1 cellular context compared by ENCODE assay signal in genomic region chr14:51978566-51979398, GRCh38.
TF ChIP-seq lines count a peak whose summit lies in the region.

No MANE protein-coding gene starts in this region.

TF ChIP-seq in GM23338, 12 proteins besides CTCF, POLR2A, EP300 and RAD21 (continued from another document):
- TF ChIP-seq, protein P1, sequence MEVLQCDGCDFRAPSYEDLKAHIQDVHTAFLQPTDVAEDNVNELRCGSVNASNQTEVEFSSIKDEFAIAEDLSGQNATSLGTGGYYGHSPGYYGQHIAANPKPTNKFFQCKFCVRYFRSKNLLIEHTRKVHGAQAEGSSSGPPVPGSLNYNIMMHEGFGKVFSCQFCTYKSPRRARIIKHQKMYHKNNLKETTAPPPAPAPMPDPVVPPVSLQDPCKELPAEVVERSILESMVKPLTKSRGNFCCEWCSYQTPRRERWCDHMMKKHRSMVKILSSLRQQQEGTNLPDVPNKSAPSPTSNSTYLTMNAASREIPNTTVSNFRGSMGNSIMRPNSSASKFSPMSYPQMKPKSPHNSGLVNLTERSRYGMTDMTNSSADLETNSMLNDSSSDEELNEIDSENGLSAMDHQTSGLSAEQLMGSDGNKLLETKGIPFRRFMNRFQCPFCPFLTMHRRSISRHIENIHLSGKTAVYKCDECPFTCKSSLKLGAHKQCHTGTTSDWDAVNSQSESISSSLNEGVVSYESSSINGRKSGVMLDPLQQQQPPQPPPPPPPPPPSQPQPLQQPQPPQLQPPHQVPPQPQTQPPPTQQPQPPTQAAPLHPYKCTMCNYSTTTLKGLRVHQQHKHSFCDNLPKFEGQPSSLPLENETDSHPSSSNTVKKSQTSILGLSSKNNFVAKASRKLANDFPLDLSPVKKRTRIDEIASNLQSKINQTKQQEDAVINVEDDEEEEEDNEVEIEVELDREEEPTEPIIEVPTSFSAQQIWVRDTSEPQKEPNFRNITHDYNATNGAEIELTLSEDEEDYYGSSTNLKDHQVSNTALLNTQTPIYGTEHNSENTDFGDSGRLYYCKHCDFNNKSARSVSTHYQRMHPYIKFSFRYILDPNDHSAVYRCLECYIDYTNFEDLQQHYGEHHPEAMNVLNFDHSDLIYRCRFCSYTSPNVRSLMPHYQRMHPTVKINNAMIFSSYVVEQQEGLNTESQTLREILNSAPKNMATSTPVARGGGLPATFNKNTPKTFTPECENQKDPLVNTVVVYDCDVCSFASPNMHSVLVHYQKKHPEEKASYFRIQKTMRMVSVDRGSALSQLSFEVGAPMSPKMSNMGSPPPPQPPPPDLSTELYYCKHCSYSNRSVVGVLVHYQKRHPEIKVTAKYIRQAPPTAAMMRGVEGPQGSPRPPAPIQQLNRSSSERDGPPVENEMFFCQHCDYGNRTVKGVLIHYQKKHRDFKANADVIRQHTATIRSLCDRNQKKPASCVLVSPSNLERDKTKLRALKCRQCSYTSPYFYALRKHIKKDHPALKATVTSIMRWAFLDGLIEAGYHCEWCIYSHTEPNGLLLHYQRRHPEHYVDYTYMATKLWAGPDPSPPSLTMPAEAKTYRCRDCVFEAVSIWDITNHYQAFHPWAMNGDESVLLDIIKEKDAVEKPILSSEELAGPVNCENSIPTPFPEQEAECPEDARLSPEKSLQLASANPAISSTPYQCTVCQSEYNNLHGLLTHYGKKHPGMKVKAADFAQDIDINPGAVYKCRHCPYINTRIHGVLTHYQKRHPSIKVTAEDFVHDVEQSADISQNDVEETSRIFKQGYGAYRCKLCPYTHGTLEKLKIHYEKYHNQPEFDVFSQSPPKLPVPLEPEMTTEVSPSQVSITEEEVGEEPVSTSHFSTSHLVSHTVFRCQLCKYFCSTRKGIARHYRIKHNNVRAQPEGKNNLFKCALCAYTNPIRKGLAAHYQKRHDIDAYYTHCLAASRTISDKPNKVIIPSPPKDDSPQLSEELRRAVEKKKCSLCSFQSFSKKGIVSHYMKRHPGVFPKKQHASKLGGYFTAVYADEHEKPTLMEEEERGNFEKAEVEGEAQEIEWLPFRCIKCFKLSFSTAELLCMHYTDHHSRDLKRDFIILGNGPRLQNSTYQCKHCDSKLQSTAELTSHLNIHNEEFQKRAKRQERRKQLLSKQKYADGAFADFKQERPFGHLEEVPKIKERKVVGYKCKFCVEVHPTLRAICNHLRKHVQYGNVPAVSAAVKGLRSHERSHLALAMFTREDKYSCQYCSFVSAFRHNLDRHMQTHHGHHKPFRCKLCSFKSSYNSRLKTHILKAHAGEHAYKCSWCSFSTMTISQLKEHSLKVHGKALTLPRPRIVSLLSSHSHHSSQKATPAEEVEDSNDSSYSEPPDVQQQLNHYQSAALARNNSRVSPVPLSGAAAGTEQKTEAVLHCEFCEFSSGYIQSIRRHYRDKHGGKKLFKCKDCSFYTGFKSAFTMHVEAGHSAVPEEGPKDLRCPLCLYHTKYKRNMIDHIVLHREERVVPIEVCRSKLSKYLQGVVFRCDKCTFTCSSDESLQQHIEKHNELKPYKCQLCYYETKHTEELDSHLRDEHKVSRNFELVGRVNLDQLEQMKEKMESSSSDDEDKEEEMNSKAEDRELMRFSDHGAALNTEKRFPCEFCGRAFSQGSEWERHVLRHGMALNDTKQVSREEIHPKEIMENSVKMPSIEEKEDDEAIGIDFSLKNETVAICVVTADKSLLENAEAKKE (CRISPR knock-in tag; IDR thresholded peaks at IDR 0.05) = no peak
